18 cellular contexts compared by ENCODE assay signal in the genomic region with DNA sequence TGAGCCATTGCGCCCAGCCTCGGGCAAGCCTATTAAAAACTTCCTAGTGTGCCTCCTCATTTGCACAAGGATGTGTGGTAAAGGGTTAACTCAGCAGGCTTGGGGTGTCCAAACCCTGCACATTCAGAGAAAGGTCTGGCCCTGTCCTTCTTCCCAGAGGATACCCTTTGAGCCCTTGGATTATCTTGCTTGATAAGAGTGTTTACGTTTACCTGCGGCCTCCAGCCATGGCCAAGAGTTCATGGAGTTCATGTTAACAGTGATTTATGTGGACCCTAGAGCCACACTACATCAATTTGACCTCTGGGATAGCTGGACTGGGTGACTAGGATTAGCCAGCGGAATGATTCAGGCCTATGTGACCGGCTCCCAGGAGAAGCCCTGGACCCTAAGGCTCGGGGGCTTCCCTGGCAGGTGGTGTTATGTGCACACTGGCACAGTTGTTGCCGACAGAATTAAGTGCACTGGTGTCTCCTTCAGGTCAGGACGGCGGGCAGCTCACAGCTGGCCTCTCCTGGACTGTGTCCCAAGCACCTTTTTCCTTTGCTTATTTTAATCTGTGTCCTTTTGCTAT. TPM values are rescaled to one million over a fixed set of nuclear protein-coding genes. Genes with fewer than 3 reads are reported as not detected.
DNase-seq lines count a peak whose midpoint lies in the region; ATAC-seq and TF ChIP-seq lines count a peak whose summit lies in the region.
"Had no signal": no experiment of that assay in that cellular context is flagged by ENCODE, and none has a peak within 500 bp of the region (broad histone marks: within the 10 kb centered on the region; RNA-seq: fewer than 3 reads in every experiment).

No MANE protein-coding gene starts in this region.

- intact Hi-C loops in mucosa of descending colon (cut with DNase I, micrococcal nuclease) = no loop called here

- no peaks in the 10 kb centered on the region for H3K36me3 ChIP-seq in SJCRH30
- no peaks in the 10 kb centered on the region for H3K36me3 ChIP-seq in hepatocyte (replicated peaks; ENCODE audit: insufficient read depth, low read depth)
- H3K36me3 ChIP-seq in mucosa of descending colon (ENCODE audit: low read depth) = no peaks in the 10 kb centered on the region
- H3K36me3 ChIP-seq: HAP-1, SJSA1 had no signal

- TF ChIP-seq CTCF in hepatocyte (IDR thresholded peaks at IDR 0.05; ENCODE audit: poor library complexity) = no peak
- no peak for TF ChIP-seq CTCF in mucosa of descending colon (IDR thresholded peaks at IDR 0.05)

- H3K4me1 ChIP-seq in SJCRH30 = peaks cover 7% of the 10 kb centered on the region; the same call in 1 of the 2 replicates
- peaks cover 11% of the 10 kb centered on the region for H3K4me1 ChIP-seq in hepatocyte (ENCODE audit: insufficient read depth)
- H3K4me1 ChIP-seq in mucosa of descending colon (ENCODE audit: low read depth) = peaks cover 2% of the 10 kb centered on the region
- H3K4me1 ChIP-seq: HAP-1 had no signal

- DNase-seq in SJCRH30 (peak; percentile 21 to 49), hepatocyte (ENCODE audit: low spot score) (peak; percentile 33), mucosa of descending colon (no peak), GDM1 (lab: John Stamatoyannopoulos, UW) (no peak), NCI-H1436 (lab: John Stamatoyannopoulos, UW) (no peak), midbrain (lab: John Stamatoyannopoulos, UW) (no peak)
- DNase-seq: CD4-positive, CD25-positive, alpha-beta regulatory T cell; DMS79; Kasumi-1; MG63; NCI-H1417 treated with DMSO at 0.1 percent for 48 hours; NCI-H1930; NCI-H69 had no signal

- ATAC-seq in mucosa of descending colon = peak; percentile 17
- no peak for ATAC-seq in HG02970 (IDR thresholded peaks at IDR 0.05; ENCODE audit: low FRiP score, unreplicated experiment)
- ATAC-seq: GM12878 had no signal

- WGBS in hepatocyte (ENCODE audit: low lambda C conversion rate, missing lambda C conversion rate) = 25% methylated on average over 10 of the region's 10 CpGs

- H3K27ac ChIP-seq in SJCRH30 (no peak overlapping the region), hepatocyte (peak overlapping the region; percentile 56)
- H3K27ac ChIP-seq: SJSA1 had no signal

- H2AFZ ChIP-seq in hepatocyte = no peak overlapping the region

- no peaks in the 10 kb centered on the region for H3K79me2 ChIP-seq in hepatocyte

- H3K4me2 ChIP-seq in hepatocyte = peak overlapping the region; percentile 41

- H3K9me2 ChIP-seq in hepatocyte (replicated peaks; ENCODE audit: insufficient read depth) = no peaks in the 10 kb centered on the region

- H4K20me1 ChIP-seq in hepatocyte (ENCODE audit: insufficient read depth, poor library complexity, severe bottlenecking) = no peaks in the 10 kb centered on the region

- H3K4me3 ChIP-seq in SJCRH30 (no peak overlapping the region), hepatocyte (no peak overlapping the region), mucosa of descending colon (no peak overlapping the region)
- H3K4me3 ChIP-seq: GM12878, HAP-1, MG63, SJSA1 had no signal

- H3K27me3 ChIP-seq in SJCRH30 (no peaks in the 10 kb centered on the region), hepatocyte (no peaks in the 10 kb centered on the region)
- H3K27me3 ChIP-seq: MG63 had no signal

- H3K9me3 ChIP-seq in SJCRH30 (replicated peaks) (no peaks in the 10 kb centered on the region), hepatocyte (ENCODE audit: low read depth) (no peaks in the 10 kb centered on the region), mucosa of descending colon (no peaks in the 10 kb centered on the region)
- H3K9me3 ChIP-seq: HAP-1, MG63, SJSA1 had no signal

RNA-seq across cellular contexts. Expression of a gene that starts 7.7 kb away (rescaled TPM):
- total RNA-seq in SJCRH30 (2014; rRNA removed; shearing (Covaris generic)) = not detected in 2 replicates
- total RNA-seq in hepatocyte (0.40 TPM in 1 of 2 replicates, not detected in the other), mucosa of descending colon (1 to 10 TPM in 1 of 3 donors, under 1 TPM in 1, not detected in 1; 0.14 to 2.1 TPM)
- polyA plus RNA-seq in hepatocyte = 0.91 and 1.0 TPM in 2 replicates
- total RNA-seq: SJSA1 had no signal
- polyA plus RNA-seq: BJ had no signal

RNA-seq across cellular contexts. Expression of a gene that starts 19.2 kb away (rescaled TPM):
- 35.4 and 37.2 TPM in 2 replicates for total RNA-seq in SJCRH30 (2014; rRNA removed; shearing (Covaris generic))
- total RNA-seq in hepatocyte = 32.6 and 35.7 TPM in 2 replicates
- polyA plus RNA-seq in hepatocyte = 60.1 and 61.8 TPM in 2 replicates
- total RNA-seq in mucosa of descending colon = 10 to 100 TPM; 24.2 to 35.6 (median 27.0) TPM

Comparison
In these comparisons a context has a peak if more than half of its experiments do, and no peak if none do; other contexts are left out.
1. DNase-seq: peak in SJCRH30 (2 of 2) and hepatocyte (single experiment); none in mucosa of descending colon (0 of 3), GDM1 (single experiment), NCI-H1436 (single experiment) and midbrain (single experiment).